ENCODE assay signal across 1 cellular context in the genomic region with DNA sequence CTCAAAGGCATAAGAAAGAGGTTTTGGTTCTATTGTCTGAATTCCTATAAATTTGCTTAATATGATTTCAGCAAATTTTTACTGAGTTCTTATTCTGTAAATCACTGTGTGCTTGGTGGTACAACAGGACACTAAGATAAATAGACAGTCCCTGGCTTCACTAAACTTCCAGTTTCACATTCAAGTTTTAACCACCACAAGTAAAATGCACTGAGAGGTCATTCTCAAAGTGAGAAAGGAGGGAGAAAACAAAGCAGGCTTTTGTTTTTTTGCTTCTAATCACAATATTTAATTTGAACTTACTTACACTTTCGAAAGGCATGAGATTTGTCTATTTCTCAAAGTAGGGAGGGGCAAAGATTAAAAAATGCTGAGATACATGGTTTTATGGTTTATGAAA.
TF ChIP-seq lines count a peak whose summit lies in the region.

No MANE protein-coding gene starts in this region.

TF ChIP-seq in GM23338, 12 proteins besides CTCF, POLR2A, EP300 and RAD21 (continued from another document):
- TF ChIP-seq, protein P1, sequence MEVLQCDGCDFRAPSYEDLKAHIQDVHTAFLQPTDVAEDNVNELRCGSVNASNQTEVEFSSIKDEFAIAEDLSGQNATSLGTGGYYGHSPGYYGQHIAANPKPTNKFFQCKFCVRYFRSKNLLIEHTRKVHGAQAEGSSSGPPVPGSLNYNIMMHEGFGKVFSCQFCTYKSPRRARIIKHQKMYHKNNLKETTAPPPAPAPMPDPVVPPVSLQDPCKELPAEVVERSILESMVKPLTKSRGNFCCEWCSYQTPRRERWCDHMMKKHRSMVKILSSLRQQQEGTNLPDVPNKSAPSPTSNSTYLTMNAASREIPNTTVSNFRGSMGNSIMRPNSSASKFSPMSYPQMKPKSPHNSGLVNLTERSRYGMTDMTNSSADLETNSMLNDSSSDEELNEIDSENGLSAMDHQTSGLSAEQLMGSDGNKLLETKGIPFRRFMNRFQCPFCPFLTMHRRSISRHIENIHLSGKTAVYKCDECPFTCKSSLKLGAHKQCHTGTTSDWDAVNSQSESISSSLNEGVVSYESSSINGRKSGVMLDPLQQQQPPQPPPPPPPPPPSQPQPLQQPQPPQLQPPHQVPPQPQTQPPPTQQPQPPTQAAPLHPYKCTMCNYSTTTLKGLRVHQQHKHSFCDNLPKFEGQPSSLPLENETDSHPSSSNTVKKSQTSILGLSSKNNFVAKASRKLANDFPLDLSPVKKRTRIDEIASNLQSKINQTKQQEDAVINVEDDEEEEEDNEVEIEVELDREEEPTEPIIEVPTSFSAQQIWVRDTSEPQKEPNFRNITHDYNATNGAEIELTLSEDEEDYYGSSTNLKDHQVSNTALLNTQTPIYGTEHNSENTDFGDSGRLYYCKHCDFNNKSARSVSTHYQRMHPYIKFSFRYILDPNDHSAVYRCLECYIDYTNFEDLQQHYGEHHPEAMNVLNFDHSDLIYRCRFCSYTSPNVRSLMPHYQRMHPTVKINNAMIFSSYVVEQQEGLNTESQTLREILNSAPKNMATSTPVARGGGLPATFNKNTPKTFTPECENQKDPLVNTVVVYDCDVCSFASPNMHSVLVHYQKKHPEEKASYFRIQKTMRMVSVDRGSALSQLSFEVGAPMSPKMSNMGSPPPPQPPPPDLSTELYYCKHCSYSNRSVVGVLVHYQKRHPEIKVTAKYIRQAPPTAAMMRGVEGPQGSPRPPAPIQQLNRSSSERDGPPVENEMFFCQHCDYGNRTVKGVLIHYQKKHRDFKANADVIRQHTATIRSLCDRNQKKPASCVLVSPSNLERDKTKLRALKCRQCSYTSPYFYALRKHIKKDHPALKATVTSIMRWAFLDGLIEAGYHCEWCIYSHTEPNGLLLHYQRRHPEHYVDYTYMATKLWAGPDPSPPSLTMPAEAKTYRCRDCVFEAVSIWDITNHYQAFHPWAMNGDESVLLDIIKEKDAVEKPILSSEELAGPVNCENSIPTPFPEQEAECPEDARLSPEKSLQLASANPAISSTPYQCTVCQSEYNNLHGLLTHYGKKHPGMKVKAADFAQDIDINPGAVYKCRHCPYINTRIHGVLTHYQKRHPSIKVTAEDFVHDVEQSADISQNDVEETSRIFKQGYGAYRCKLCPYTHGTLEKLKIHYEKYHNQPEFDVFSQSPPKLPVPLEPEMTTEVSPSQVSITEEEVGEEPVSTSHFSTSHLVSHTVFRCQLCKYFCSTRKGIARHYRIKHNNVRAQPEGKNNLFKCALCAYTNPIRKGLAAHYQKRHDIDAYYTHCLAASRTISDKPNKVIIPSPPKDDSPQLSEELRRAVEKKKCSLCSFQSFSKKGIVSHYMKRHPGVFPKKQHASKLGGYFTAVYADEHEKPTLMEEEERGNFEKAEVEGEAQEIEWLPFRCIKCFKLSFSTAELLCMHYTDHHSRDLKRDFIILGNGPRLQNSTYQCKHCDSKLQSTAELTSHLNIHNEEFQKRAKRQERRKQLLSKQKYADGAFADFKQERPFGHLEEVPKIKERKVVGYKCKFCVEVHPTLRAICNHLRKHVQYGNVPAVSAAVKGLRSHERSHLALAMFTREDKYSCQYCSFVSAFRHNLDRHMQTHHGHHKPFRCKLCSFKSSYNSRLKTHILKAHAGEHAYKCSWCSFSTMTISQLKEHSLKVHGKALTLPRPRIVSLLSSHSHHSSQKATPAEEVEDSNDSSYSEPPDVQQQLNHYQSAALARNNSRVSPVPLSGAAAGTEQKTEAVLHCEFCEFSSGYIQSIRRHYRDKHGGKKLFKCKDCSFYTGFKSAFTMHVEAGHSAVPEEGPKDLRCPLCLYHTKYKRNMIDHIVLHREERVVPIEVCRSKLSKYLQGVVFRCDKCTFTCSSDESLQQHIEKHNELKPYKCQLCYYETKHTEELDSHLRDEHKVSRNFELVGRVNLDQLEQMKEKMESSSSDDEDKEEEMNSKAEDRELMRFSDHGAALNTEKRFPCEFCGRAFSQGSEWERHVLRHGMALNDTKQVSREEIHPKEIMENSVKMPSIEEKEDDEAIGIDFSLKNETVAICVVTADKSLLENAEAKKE (CRISPR knock-in tag; IDR thresholded peaks at IDR 0.05) = no peak
